Comparison of ENCODE assay signal across 25 cellular contexts in the genomic region with DNA sequence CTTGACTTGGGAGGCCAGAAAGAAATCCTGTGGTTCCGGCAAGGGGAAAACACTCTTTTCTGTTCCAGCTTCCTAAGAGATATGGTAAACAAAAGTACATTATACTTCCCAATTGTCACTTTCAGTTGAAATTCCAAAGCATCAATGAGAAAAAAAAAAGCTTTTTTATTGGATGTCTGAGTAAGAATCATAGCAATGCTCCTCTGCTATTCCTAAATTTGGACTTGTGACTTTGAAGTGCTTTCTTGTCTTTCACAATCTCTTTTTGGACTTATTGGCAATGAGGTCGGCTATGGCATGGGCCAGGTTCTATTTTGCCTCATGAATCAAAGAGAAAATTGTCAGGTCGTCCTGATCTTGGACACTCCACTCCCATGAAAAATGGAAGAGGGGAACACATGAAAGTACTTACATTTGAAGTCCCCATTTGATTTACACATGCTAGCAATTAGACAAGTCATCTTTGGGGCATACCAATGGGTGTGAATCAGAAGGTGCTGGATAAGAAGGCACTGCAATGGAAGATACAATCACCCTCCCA.
DNase-seq lines count a peak whose midpoint lies in the region; ATAC-seq, FAIRE-seq and TF ChIP-seq lines count a peak whose summit lies in the region.
"Had no signal": no experiment of that assay in that cellular context is flagged by ENCODE, and none has a peak within 500 bp of the region (broad histone marks: within the 10 kb centered on the region; RNA-seq: fewer than 3 reads in every experiment).

No MANE protein-coding gene starts in this region.

- peaks cover 5% of the 10 kb centered on the region for H3K36me3 Mint-ChIP-seq in activated T-helper 17 cell treated with anti-CD3 and anti-CD28 coated beads, Interleukin-2, amount 50 U/mL, for 72 hours (ENCODE audit: low read depth)
- H3K36me3 Mint-ChIP-seq: mesothelial cell of epicardium had no signal

- H3K9me3 Mint-ChIP-seq in activated T-helper 17 cell treated with anti-CD3 and anti-CD28 coated beads, Interleukin-2, amount 50 U/mL, for 72 hours = no peaks in the 10 kb centered on the region
- H3K9me3 Mint-ChIP-seq: activated CD4-positive, alpha-beta T cell treated with anti-CD3 and anti-CD28 coated beads, Interleukin-2, amount 10 ng/mL, durations not matched to agents 24 days and 14 days; activated naive CD8-positive, alpha-beta T cell treated with anti-CD3 and anti-CD28 coated beads, Interleukin-2, amount 50 U/mL, for 24 hours; activated T-cell treated with anti-CD3 and anti-CD28 coated beads, Interleukin-2, amount 50 U/mL, for 4 hours; naive thymus-derived CD4-positive, alpha-beta T cell had no signal

- DNase-seq in AG10803 (ENCODE audit: low read depth) (peak; percentile 92), HFF-Myc (ENCODE audit: extremely low read depth, low read depth) (peak; percentile 61), bronchial epithelial cell (ENCODE audit: low read depth) (peak; percentile 46), kidney tubule cell (ENCODE audit: low spot score) (peak; percentile 15), NCI-H2107 (lab: John Stamatoyannopoulos, UW) (no peak)
- no peak for DNase-seq in activated CD4-positive, alpha-beta T cell treated with anti-CD3 and anti-CD28 coated beads, Interleukin-2, amount 50 U/mL, for 4 hours
- DNase-seq: activated CD4-positive, alpha-beta T cell treated with anti-CD3 and anti-CD28 coated beads, Interleukin-2, amount 10 ng/mL, durations not matched to agents 24 days and 14 days; activated naive CD8-positive, alpha-beta T cell treated with anti-CD3 and anti-CD28 coated beads, Interleukin-2, amount 50 U/mL, for 24 hours; activated T-cell treated with anti-CD3 and anti-CD28 coated beads, Interleukin-2, amount 50 U/mL, for 4 hours; C1 segment of cervical spinal cord; dermis blood vessel endothelial cell; DMS79 treated with DMSO at 0.1 percent for 48 hours; head of caudate nucleus; kidney; naive thymus-derived CD4-positive, alpha-beta T cell; NCI-H1105 treated with DMSO at 0.1 percent for 48 hours; NCI-H2081; NCI-H446 treated with DMSO at 0.1 percent for 48 hours; NCI-H82; stimulated activated CD8-positive, alpha-beta memory T cell treated with anti-CD3 and anti-CD28 coated beads, Interleukin-4, amount 100 ng/mL, for 48 hours; transverse colon had no signal

- H3K27me3 ChIP-seq in bronchial epithelial cell (ENCODE audit: control insufficient read depth, insufficient read depth, low read length) = no peaks in the 10 kb centered on the region
- H3K27me3 ChIP-seq: transverse colon had no signal

- H3K4me3 Mint-ChIP-seq in activated T-helper 17 cell treated with anti-CD3 and anti-CD28 coated beads, Interleukin-2, amount 50 U/mL, for 72 hours = no peak overlapping the region
- H3K4me3 Mint-ChIP-seq: activated CD4-positive, alpha-beta T cell treated with anti-CD3 and anti-CD28 coated beads, Interleukin-2, amount 10 ng/mL, durations not matched to agents 24 days and 14 days; activated naive CD8-positive, alpha-beta T cell treated with anti-CD3 and anti-CD28 coated beads, Interleukin-2, amount 50 U/mL, for 24 hours; activated T-cell treated with anti-CD3 and anti-CD28 coated beads, Interleukin-2, amount 50 U/mL, for 4 hours; mesothelial cell of epicardium; naive thymus-derived CD4-positive, alpha-beta T cell had no signal

- no peak for FAIRE-seq in bronchial epithelial cell (lab: Jason Lieb, UNC)
- FAIRE-seq: GM12892, kidney had no signal

- no peak overlapping the region for H3K27ac Mint-ChIP-seq in activated T-helper 17 cell treated with anti-CD3 and anti-CD28 coated beads, Interleukin-2, amount 50 U/mL, for 72 hours
- H3K27ac Mint-ChIP-seq: activated CD4-positive, alpha-beta T cell treated with anti-CD3 and anti-CD28 coated beads, Interleukin-2, amount 10 ng/mL, durations not matched to agents 24 days and 14 days; activated naive CD8-positive, alpha-beta T cell treated with anti-CD3 and anti-CD28 coated beads, Interleukin-2, amount 50 U/mL, for 24 hours; mesothelial cell of epicardium; naive thymus-derived CD4-positive, alpha-beta T cell had no signal

- TF ChIP-seq CTCF in AG10803 (conservative IDR thresholded peaks at IDR 0.05; ENCODE audit: low read length) (no peak), HFF-Myc (IDR thresholded peaks at IDR 0.05; ENCODE audit: low read depth, low read length, missing control alignments) (no peak), bronchial epithelial cell (IDR thresholded peaks at IDR 0.05; ENCODE audit: insufficient read depth, low read length, severe bottlenecking) (no peak)

- no peak for ATAC-seq in activated T-helper 17 cell treated with anti-CD3 and anti-CD28 coated beads, Interleukin-2, amount 50 U/mL, for 72 hours (replicated peaks)
- no peak for ATAC-seq in HG03139 (IDR thresholded peaks at IDR 0.05; ENCODE audit: unreplicated experiment)
- ATAC-seq: activated naive CD8-positive, alpha-beta T cell treated with anti-CD3 and anti-CD28 coated beads, Interleukin-2, amount 50 U/mL, for 24 hours; activated T-cell treated with anti-CD3 and anti-CD28 coated beads, Interleukin-2, amount 50 U/mL, for 4 hours; naive thymus-derived CD4-positive, alpha-beta T cell had no signal

- H3K4me1 Mint-ChIP-seq in activated T-helper 17 cell treated with anti-CD3 and anti-CD28 coated beads, Interleukin-2, amount 50 U/mL, for 72 hours = no peaks in the 10 kb centered on the region
- H3K4me1 Mint-ChIP-seq: activated CD4-positive, alpha-beta T cell treated with anti-CD3 and anti-CD28 coated beads, Interleukin-2, amount 10 ng/mL, durations not matched to agents 24 days and 14 days; activated naive CD8-positive, alpha-beta T cell treated with anti-CD3 and anti-CD28 coated beads, Interleukin-2, amount 50 U/mL, for 24 hours had no signal

- H3K36me3 ChIP-seq in bronchial epithelial cell (ENCODE audit: control insufficient read depth, insufficient read depth, low read length) = no peaks in the 10 kb centered on the region

- H3K4me3 ChIP-seq in AG10803 (ENCODE audit: low read length) (peak overlapping the region; percentile 49), HFF-Myc (replicated peaks; ENCODE audit: low read depth, low read length) (no peak overlapping the region), bronchial epithelial cell (ENCODE audit: low read depth, low read length) (no peak overlapping the region)
- H3K4me3 ChIP-seq: transverse colon had no signal

- no peaks in the 10 kb centered on the region for H3K27me3 Mint-ChIP-seq in activated T-helper 17 cell treated with anti-CD3 and anti-CD28 coated beads, Interleukin-2, amount 50 U/mL, for 72 hours
- H3K27me3 Mint-ChIP-seq: activated CD4-positive, alpha-beta T cell treated with anti-CD3 and anti-CD28 coated beads, Interleukin-2, amount 10 ng/mL, durations not matched to agents 24 days and 14 days; activated naive CD8-positive, alpha-beta T cell treated with anti-CD3 and anti-CD28 coated beads, Interleukin-2, amount 50 U/mL, for 24 hours had no signal

Comparison
In these comparisons a context has a peak if more than half of its experiments do, and no peak if none do; other contexts are left out.
1. DNase-seq: peak in AG10803 (single experiment), HFF-Myc (single experiment), bronchial epithelial cell (single experiment) and kidney tubule cell (single experiment); none in NCI-H2107 (single experiment) and activated CD4-positive, alpha-beta T cell treated with anti-CD3 and anti-CD28 coated beads, Interleukin-2, amount 50 U/mL, for 4 hours (0 of 2).